ENCODE assay signal across 20 cellular contexts in the genomic region with DNA sequence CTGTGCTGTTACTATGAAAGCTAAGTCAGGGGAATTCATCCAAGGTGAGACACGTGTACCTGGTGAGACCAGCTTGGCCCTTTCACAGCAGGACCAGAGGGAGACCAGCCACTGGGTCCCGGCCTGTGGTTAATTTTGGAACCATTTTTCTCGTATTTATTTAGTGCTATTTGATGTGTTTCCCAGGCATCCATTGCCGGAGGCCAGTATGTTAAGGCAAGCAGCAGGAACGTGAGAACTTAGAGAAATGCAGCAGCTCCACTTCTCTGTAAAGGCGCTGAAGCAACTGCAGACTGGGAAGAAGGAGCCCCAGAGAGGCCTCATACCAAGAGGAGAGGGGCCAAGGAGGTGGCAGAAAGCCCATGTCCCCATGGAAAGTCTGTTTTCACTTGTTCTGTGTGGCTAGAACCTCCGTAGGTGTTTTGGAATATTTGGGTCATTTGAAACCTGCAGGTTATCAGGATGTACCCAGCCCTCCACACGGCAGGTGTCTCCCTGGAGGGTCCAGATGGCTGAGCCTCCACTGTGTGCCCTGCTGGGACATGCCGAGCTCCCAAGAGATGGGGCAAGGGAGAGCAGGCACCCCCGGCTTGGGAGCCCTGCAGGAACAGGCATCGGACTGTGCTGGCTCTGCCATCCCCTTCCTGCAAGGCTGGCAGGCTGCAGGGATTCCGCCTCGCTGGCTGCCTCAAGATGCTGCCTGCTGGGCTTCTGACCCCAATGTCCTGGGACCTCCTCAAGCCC.
"Had no signal": no experiment of that assay in that cellular context is flagged by ENCODE, and none has a peak within 500 bp of the region (broad histone marks: within the 10 kb centered on the region; RNA-seq: fewer than 3 reads in every experiment).

No MANE protein-coding gene starts in this region.

- H3K4me1 Mint-ChIP-seq: naive B cell had no signal

- H3K4me3 Mint-ChIP-seq: dendritic cell treated with granulocyte-macrophage colony-stimulating factor and Interleukin-4, amounts not matched to agents 40 ng/mL and 50 ng/mL, for 4 days; effector memory CD8-positive, alpha-beta T cell; naive B cell; nephron had no signal

- H3K4me2 ChIP-seq: smooth muscle cell had no signal

- H3K4me1 ChIP-seq: esophagus muscularis mucosa, gastrocnemius medialis, heart right ventricle, tibial artery had no signal

- H3K36me3 Mint-ChIP-seq: naive B cell had no signal

- H3K27ac Mint-ChIP-seq: dendritic cell treated with granulocyte-macrophage colony-stimulating factor and Interleukin-4, amounts not matched to agents 40 ng/mL and 50 ng/mL, for 4 days; effector memory CD8-positive, alpha-beta T cell; naive B cell; nephron had no signal

- ATAC-seq: effector memory CD8-positive, alpha-beta T cell; gastrocnemius medialis; left ventricle myocardium superior; right cardiac atrium had no signal

- H3K4me3 ChIP-seq: esophagus muscularis mucosa, gastrocnemius medialis, heart right ventricle, lung, smooth muscle cell, tibial artery had no signal

- H3K27me3 ChIP-seq: gastrocnemius medialis, tibial artery had no signal

- DNase-seq: cerebellar nuclear complex; effector memory CD8-positive, alpha-beta T cell; gastrocnemius medialis; heart right ventricle; hypothalamus; left ventricle myocardium superior; mesendoderm; naive B cell; posterior cingulate gyrus; right cardiac atrium; stimulated activated CD4-positive, alpha-beta T cell treated with anti-CD3 and anti-CD28 coated beads, Interleukin-2, amount 100 ng/mL, for 48 hours; stimulated activated naive CD4-positive, alpha-beta T cell treated with Interleukin-2 at 50 U/mL for 16 hours; tibial artery had no signal

- H3K36me3 ChIP-seq: esophagus muscularis mucosa, gastrocnemius medialis, heart right ventricle, neutrophil, tibial artery had no signal

- H3K9me3 ChIP-seq: esophagus muscularis mucosa, gastrocnemius medialis, heart right ventricle, neutrophil, tibial artery had no signal

- H3K27ac ChIP-seq: epithelial cell of prostate, esophagus muscularis mucosa, gastrocnemius medialis, heart right ventricle, neutrophil, tibial artery had no signal

- H3K9me3 Mint-ChIP-seq: dendritic cell treated with granulocyte-macrophage colony-stimulating factor and Interleukin-4, amounts not matched to agents 40 ng/mL and 50 ng/mL, for 4 days; effector memory CD8-positive, alpha-beta T cell; nephron had no signal
